Comparison of ENCODE assay signal across 13 cellular contexts in the genomic region with DNA sequence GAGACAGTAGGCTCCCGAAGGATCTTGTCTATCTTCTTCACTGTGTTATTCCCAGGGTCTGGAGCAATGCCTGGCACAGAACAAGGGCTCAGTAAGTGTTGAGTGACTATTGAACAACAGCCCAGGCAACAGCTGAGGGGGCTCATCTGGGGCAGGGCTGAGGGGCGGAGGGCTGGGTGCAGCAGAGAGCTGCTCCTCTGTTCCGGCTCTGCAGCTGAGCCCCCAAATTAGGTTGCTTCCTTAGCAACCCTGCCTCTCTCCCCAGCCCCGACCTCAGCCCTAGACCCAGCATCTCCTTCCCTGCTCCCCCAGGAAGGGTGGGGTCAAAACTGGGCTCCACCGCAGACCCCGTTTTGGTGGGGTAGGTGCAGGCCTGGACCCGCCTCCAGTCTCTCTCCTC.
"Had no signal": no experiment of that assay in that cellular context is flagged by ENCODE, and none has a peak within 500 bp of the region (broad histone marks: within the 10 kb centered on the region; RNA-seq: fewer than 3 reads in every experiment).

No MANE protein-coding gene starts in this region.

- H3K36me3 ChIP-seq: tibial nerve, vagina had no signal

- H3K36me3 Mint-ChIP-seq: T-cell had no signal

- H3K9me3 ChIP-seq: vagina had no signal

- ATAC-seq: activated CD4-positive, alpha-beta T cell treated with anti-CD3 and anti-CD28 coated beads for 36 hours; left lobe of liver; T-cell had no signal

- H3K27me3 Mint-ChIP-seq: T-cell had no signal

- H3K27me3 ChIP-seq: vagina had no signal

- H3K4me3 Mint-ChIP-seq: activated CD4-positive, alpha-beta T cell treated with anti-CD3 and anti-CD28 coated beads for 36 hours; activated T-cell treated with anti-CD3 and anti-CD28 coated beads, Interleukin-2, amount 50 U/mL, for 24 hours had no signal

- H3K27ac Mint-ChIP-seq: activated CD4-positive, alpha-beta T cell treated with anti-CD3 and anti-CD28 coated beads for 36 hours; activated T-cell treated with anti-CD3 and anti-CD28 coated beads, Interleukin-2, amount 50 U/mL, for 24 hours had no signal

- H3K4me3 ChIP-seq: skin epidermis, tibial nerve, vagina had no signal

- H3K4me1 ChIP-seq: tibial nerve, vagina had no signal

- H3K9me3 Mint-ChIP-seq: activated T-cell treated with anti-CD3 and anti-CD28 coated beads, Interleukin-2, amount 50 U/mL, for 24 hours; T-cell had no signal

- DNase-seq: activated CD4-positive, alpha-beta T cell treated with anti-CD3 and anti-CD28 coated beads for 36 hours; activated effector memory CD4-positive, alpha-beta T cell treated with anti-CD3 and anti-CD28 coated beads, Interleukin-2, amount 50 U/mL, for 16 hours; activated T-cell treated with anti-CD3 and anti-CD28 coated beads, Interleukin-2, amount 50 U/mL, for 24 hours; foreskin melanocyte; head of caudate nucleus; mesenchymal stem cell; stimulated activated CD4-positive, alpha-beta T cell treated with anti-CD3 and anti-CD28 coated beads, Interleukin-4, amount 100 ng/mL, for 4 hours; T-cell had no signal

- H3K27ac ChIP-seq: skin epidermis, tibial nerve, vagina, VCaP had no signal
